In genomic region chr17:4744999-4745969, GRCh38 we compare ENCODE assay signal across 19 cellular contexts. TPM values are rescaled to one million over a fixed set of nuclear protein-coding genes. Genes with fewer than 3 reads are reported as not detected.
DNase-seq lines count a peak whose midpoint lies in the region; ATAC-seq and TF ChIP-seq lines count a peak whose summit lies in the region.
"Had no signal": no experiment of that assay in that cellular context is flagged by ENCODE, and none has a peak within 500 bp of the region (broad histone marks: within the 10 kb centered on the region; RNA-seq: fewer than 3 reads in every experiment).

No MANE protein-coding gene starts in this region.

- H3F3A ChIP-seq in SK-N-SH (replicated peaks; ENCODE audit: insufficient read depth): peaks cover 6% of the 10 kb centered on the region

- H3K9me3 ChIP-seq in SK-N-SH (no peaks in the 10 kb centered on the region), iPS-15b (ENCODE audit: control insufficient read depth, insufficient read depth, low read length) (no peaks in the 10 kb centered on the region), T-helper 17 cell (ENCODE audit: control insufficient read depth, low read length, poor library complexity, severe bottlenecking) (no peaks in the 10 kb centered on the region)
- H3K9me3 ChIP-seq: heart right ventricle, neutrophil had no signal

- H3K9me3 Mint-ChIP-seq in WTC11: no peaks in the 10 kb centered on the region
- no peaks in the 10 kb centered on the region for H3K9me3 Mint-ChIP-seq in osteocyte (ENCODE audit: unreplicated experiment)
- H3K9me3 Mint-ChIP-seq: IgD-negative memory B cell; stimulated activated naive CD8-positive, alpha-beta T cell treated with anti-CD3 and anti-CD28 coated beads, Interleukin-15, Interleukin-2, amounts not matched to agents 100 ng/mL and 50 ng/mL, for 24 hours had no signal

- no peak overlapping the region for H2AFZ ChIP-seq in SK-N-SH (ENCODE audit: low read depth)

- CTCF ChIA-PET in SK-N-SH (lab: Yijun Ruan, JAX) (interaction anchor here (1.2 to 1.9 kb wide), 4 partner anchors 9 to 179 kb away, joined by 3 to 9 read pairs (median 3); partner anchors contain the start of gene GLTPD2), WTC11 (lab: Charles Lee) (interaction anchor here (0.5 to 2.3 kb wide), 9 partner anchors 18 to 178 kb away, joined by 3 to 13 read pairs (median 4); partner anchors contain the start of genes GLTPD2, PLD2, PSMB6 and VMO1)

- no peak overlapping the region for H3K4me3 ChIP-seq in SK-N-SH (ENCODE audit: low read depth in 2 of 2, low read length in 1 of 2)
- peak overlapping the region; percentile 79 for H3K4me3 ChIP-seq in iPS-15b (ENCODE audit: low read depth, low read length)
- H3K4me3 ChIP-seq: heart right ventricle, lung had no signal

- H3K36me3 Mint-ChIP-seq in WTC11: no peaks in the 10 kb centered on the region
- H3K36me3 Mint-ChIP-seq in osteocyte (ENCODE audit: unreplicated experiment): no peaks in the 10 kb centered on the region
- H3K36me3 Mint-ChIP-seq in T-helper 17 cell (ENCODE audit: low read depth): peaks cover 3% of the 10 kb centered on the region
- H3K36me3 Mint-ChIP-seq: activated CD8-positive, alpha-beta memory T cell treated with anti-CD3 and anti-CD28 coated beads, Interleukin-2, amount 10 ng/mL, durations not matched to agents 7 days and 5 days; activated naive CD8-positive, alpha-beta T cell; IgD-negative memory B cell had no signal

- WGBS in SK-N-SH (ENCODE audit: low lambda C conversion rate): 27% methylated on average over 33 of the region's 51 CpGs

- H3K36me3 ChIP-seq in SK-N-SH (replicated peaks in 1 of 2; ENCODE audit: control insufficient read depth in 1 of 2, insufficient read depth in 2 of 2, low read length in 1 of 2) (no peaks in the 10 kb centered on the region), iPS-15b (ENCODE audit: control insufficient read depth, insufficient read depth, low read length) (no peaks in the 10 kb centered on the region)
- H3K36me3 ChIP-seq: heart right ventricle, neutrophil, WERI-Rb-1 had no signal

- no peak for ATAC-seq in SK-N-SH treated with all-trans-retinoic acid at 6 μM for 48 hours
- peak; percentile 95 for ATAC-seq in WTC11
- no peak for ATAC-seq in T-helper 17 cell
- ATAC-seq: activated CD8-positive, alpha-beta memory T cell treated with anti-CD3 and anti-CD28 coated beads, Interleukin-2, amount 10 ng/mL, durations not matched to agents 7 days and 5 days had no signal

- H3K4me3 Mint-ChIP-seq in WTC11 (peak overlapping the region; percentile 92), osteocyte (ENCODE audit: unreplicated experiment) (peak overlapping the region; percentile 23), T-helper 17 cell (no peak overlapping the region)
- H3K4me3 Mint-ChIP-seq: activated CD8-positive, alpha-beta memory T cell treated with anti-CD3 and anti-CD28 coated beads, Interleukin-2, amount 10 ng/mL, durations not matched to agents 7 days and 5 days; activated naive CD8-positive, alpha-beta T cell; IgD-negative memory B cell; stimulated activated naive CD8-positive, alpha-beta T cell treated with anti-CD3 and anti-CD28 coated beads, Interleukin-15, Interleukin-2, amounts not matched to agents 100 ng/mL and 50 ng/mL, for 24 hours had no signal

- peak; percentile 61 for DNase-seq in SK-N-SH
- DNase-seq in WTC11 (ENCODE audit: low spot score): peak; percentile 77
- no peak for DNase-seq in osteocyte (ENCODE audit: extremely low spot score, unreplicated experiment)
- DNase-seq in NCI-H2029 treated with DMSO at 0.1 percent for 48 hours (lab: John Stamatoyannopoulos, UW): no peak
- DNase-seq in 8988T: no peak
- DNase-seq in T-helper 17 cell: no peak
- DNase-seq: activated CD8-positive, alpha-beta memory T cell treated with anti-CD3 and anti-CD28 coated beads, Interleukin-2, amount 10 ng/mL, durations not matched to agents 7 days and 5 days; heart right ventricle; NCI-H1092; WERI-Rb-1 had no signal

- no peaks in the 10 kb centered on the region for H3K9me2 ChIP-seq in SK-N-SH

- H3K9ac ChIP-seq in SK-N-SH: no peak overlapping the region
- no peak overlapping the region for H3K9ac ChIP-seq in iPS-15b (ENCODE audit: low read depth, low read length)

- H3K27me3 Mint-ChIP-seq in WTC11 (ENCODE audit: low read depth): peaks cover 41% of the 10 kb centered on the region
- H3K27me3 Mint-ChIP-seq in osteocyte (ENCODE audit: unreplicated experiment): peaks cover 39% of the 10 kb centered on the region
- peaks cover 13% of the 10 kb centered on the region for H3K27me3 Mint-ChIP-seq in T-helper 17 cell
- H3K27me3 Mint-ChIP-seq: activated naive CD8-positive, alpha-beta T cell had no signal

- POLR2A ChIA-PET in SK-N-SH (lab: Yijun Ruan, JAX): no interaction called here
- POLR2A ChIA-PET in WTC11 (lab: Charles Lee): no interaction called here

- peaks cover 26% of the 10 kb centered on the region for H3K4me1 Mint-ChIP-seq in WTC11
- peaks cover 7% of the 10 kb centered on the region for H3K4me1 Mint-ChIP-seq in osteocyte (ENCODE audit: unreplicated experiment)
- peaks cover 21% of the 10 kb centered on the region for H3K4me1 Mint-ChIP-seq in T-helper 17 cell

- no peaks in the 10 kb centered on the region for H4K20me1 ChIP-seq in SK-N-SH (ENCODE audit: insufficient read depth)

- H3K27me3 ChIP-seq in SK-N-SH (ENCODE audit: insufficient read depth) (peaks cover 58% of the 10 kb centered on the region), iPS-15b (ENCODE audit: control insufficient read depth, insufficient read depth, low read length) (peaks cover 29% of the 10 kb centered on the region)

- TF ChIP-seq CTCF in SK-N-SH (IDR thresholded peaks at IDR 0.05) (no peak), WTC11 (IDR thresholded peaks at IDR 0.05) (no peak), osteocyte (IDR thresholded peaks at IDR 0.05) (no peak)

- H3K79me2 ChIP-seq in SK-N-SH (ENCODE audit: insufficient read depth): no peaks in the 10 kb centered on the region

- H3K27ac ChIP-seq in SK-N-SH (ENCODE audit: low read depth in 2 of 2, low read length in 1 of 2): no peak overlapping the region
- H3K27ac ChIP-seq: heart right ventricle, neutrophil, WERI-Rb-1 had no signal

- no peak overlapping the region for H3K4me2 ChIP-seq in SK-N-SH

- no peak for TF ChIP-seq RAD21 in SK-N-SH (IDR thresholded peaks at IDR 0.05; ENCODE audit: low read length)

- H3K4me1 ChIP-seq in SK-N-SH (ENCODE audit: control insufficient read depth in 1 of 2, insufficient read depth in 2 of 2, low read depth in 1 of 2, low read length in 1 of 2) (no peaks in the 10 kb centered on the region; a peak in 1 of 4 replicates), iPS-15b (ENCODE audit: control insufficient read depth, insufficient read depth, low read length) (peaks cover 6% of the 10 kb centered on the region)

- peak overlapping the region; percentile 72; the same call in 1 of the 2 replicates for H3K27ac Mint-ChIP-seq in WTC11
- H3K27ac Mint-ChIP-seq in osteocyte (ENCODE audit: unreplicated experiment): no peak overlapping the region
- H3K27ac Mint-ChIP-seq in T-helper 17 cell: no peak overlapping the region
- H3K27ac Mint-ChIP-seq: activated CD8-positive, alpha-beta memory T cell treated with anti-CD3 and anti-CD28 coated beads, Interleukin-2, amount 10 ng/mL, durations not matched to agents 7 days and 5 days; activated naive CD8-positive, alpha-beta T cell; IgD-negative memory B cell; stimulated activated naive CD8-positive, alpha-beta T cell treated with anti-CD3 and anti-CD28 coated beads, Interleukin-15, Interleukin-2, amounts not matched to agents 100 ng/mL and 50 ng/mL, for 24 hours had no signal

- no peak for TF ChIP-seq EP300 in SK-N-SH (IDR thresholded peaks at IDR 0.05; ENCODE audit: borderline replicate concordance in 1 of 2, low read depth in 1 of 2, low read length in 1 of 2)

TF ChIP-seq in SK-N-SH, 30 proteins besides CTCF, POLR2A, EP300 and RAD21 (continues in another document):
- TF ChIP-seq MXI1 (IDR thresholded peaks at IDR 0.05; ENCODE audit: low read depth, low read length): no peak
- no peak for TF ChIP-seq ELF1 (IDR thresholded peaks at IDR 0.05)
- no peak for TF ChIP-seq FOXJ3 (CRISPR knock-in tag; IDR thresholded peaks at IDR 0.05)
- no peak for TF ChIP-seq NRF1 (IDR thresholded peaks at IDR 0.05; ENCODE audit: low read depth, low read length)

TF ChIP-seq in WTC11, 78 proteins besides CTCF, POLR2A, EP300 and RAD21 (continues in another document):
- TF ChIP-seq USF2 (CRISPR knock-in tag; IDR thresholded peaks at IDR 0.05): 0 out of 2 replicates have a peak, but pooled peaks have one; percentile 5

RNA-seq across cellular contexts. Expression of gene CXCL16, which starts 5.6 kb away (rescaled TPM):
- 3.4 and 4.3 TPM in 2 replicates for polyA plus RNA-seq in SK-N-SH (2012; rRNA removed)
- 3.6 and 4.6 TPM in 2 replicates for polyA plus RNA-seq in SK-N-SH (2012; cell fraction: cytosol; rRNA removed)
- polyA plus RNA-seq in SK-N-SH (2012; cell fraction: nucleus; rRNA removed): 1.5 and 1.7 TPM in 2 replicates
- total RNA-seq in WTC11 (2021) (3.2 to 3.8 TPM (median 3.5 TPM) in 3 replicates), osteocyte (11.0 and 12.8 TPM in 2 replicates), T-helper 17 cell (10 to 100 TPM; 10.3 to 15.3 TPM)

RNA-seq across cellular contexts. Expression of gene ZMYND15, which starts 5.7 kb away (rescaled TPM):
- polyA plus RNA-seq in SK-N-SH (2012; rRNA removed): 0.06 and 0.08 TPM in 2 replicates
- 0.03 TPM in 2 replicates for polyA plus RNA-seq in SK-N-SH (2012; cell fraction: cytosol; rRNA removed)
- 0.22 and 0.39 TPM in 2 replicates for polyA plus RNA-seq in SK-N-SH (2012; cell fraction: nucleus; rRNA removed)
- total RNA-seq in WTC11 (2021) (0.39 to 0.71 TPM (median 0.63 TPM) in 3 replicates), osteocyte (0.55 and 0.99 TPM in 2 replicates), T-helper 17 cell (1 to 10 TPM; 1.0 to 1.6 TPM)
- polyA plus RNA-seq: IgD-negative memory B cell had no signal

RNA-seq across cellular contexts. Expression of gene MED11, which starts 14.1 kb away (rescaled TPM):
- polyA plus RNA-seq in SK-N-SH (2012; rRNA removed): 51.0 and 54.4 TPM in 2 replicates
- 37.1 and 45.1 TPM in 2 replicates for polyA plus RNA-seq in SK-N-SH (2012; cell fraction: cytosol; rRNA removed)
- 42.9 and 56.8 TPM in 2 replicates for polyA plus RNA-seq in SK-N-SH (2012; cell fraction: nucleus; rRNA removed)
- total RNA-seq in WTC11 (2021) (18.6 to 21.3 TPM (median 21.2 TPM) in 3 replicates), osteocyte (15.3 and 19.4 TPM in 2 replicates), T-helper 17 cell (1 to 10 TPM; 5.9 to 9.3 TPM)

RNA-seq across cellular contexts. Expression of gene TM4SF5, which starts 26.4 kb away (rescaled TPM):
- not detected in 2 replicates for polyA plus RNA-seq in SK-N-SH (2012; rRNA removed)
- polyA plus RNA-seq in SK-N-SH (2012; cell fraction: cytosol; rRNA removed): not detected in 2 replicates
- polyA plus RNA-seq in SK-N-SH (2012; cell fraction: nucleus; rRNA removed): not detected in 2 replicates
- not detected in 3 replicates for total RNA-seq in WTC11 (2021)
- total RNA-seq in osteocyte: not detected in 2 replicates
- not detected for total RNA-seq in T-helper 17 cell
- total RNA-seq: A673; activated CD8-positive, alpha-beta memory T cell treated with anti-CD3 and anti-CD28 coated beads, Interleukin-2, amount 10 ng/mL, durations not matched to agents 7 days and 5 days; heart right ventricle; lung; skeletal muscle tissue had no signal
- polyA plus RNA-seq: heart right ventricle, IgD-negative memory B cell, lung had no signal

RNA-seq across cellular contexts. Expression of gene ARRB2, which starts 34.9 kb away (rescaled TPM):
- 17.3 and 24.6 TPM in 2 replicates for polyA plus RNA-seq in SK-N-SH (2012; rRNA removed)
- polyA plus RNA-seq in SK-N-SH (2012; cell fraction: cytosol; rRNA removed): 13.2 and 16.2 TPM in 2 replicates
- 30.4 and 40.1 TPM in 2 replicates for polyA plus RNA-seq in SK-N-SH (2012; cell fraction: nucleus; rRNA removed)
- total RNA-seq in WTC11 (2021): 79.7 to 87.8 TPM (median 81.0 TPM) in 3 replicates
- 19.4 and 23.6 TPM in 2 replicates for total RNA-seq in osteocyte
- total RNA-seq in T-helper 17 cell: 100 to 1,000 TPM; 220 to 255 TPM

Comparison
In these comparisons a context has a peak if more than half of its experiments do, and no peak if none do; other contexts are left out.
1. DNase-seq: peak in SK-N-SH (single experiment) and WTC11 (single experiment); none in osteocyte (single experiment), NCI-H2029 treated with DMSO at 0.1 percent for 48 hours (single experiment), 8988T (single experiment) and T-helper 17 cell (0 of 3).
2. Of the 6 proteins assayed by ChIP-seq in both WTC11 and SK-N-SH: peak only in WTC11: USF2; only in SK-N-SH: none; in both: none; in neither: 5.